In the genomic region with DNA sequence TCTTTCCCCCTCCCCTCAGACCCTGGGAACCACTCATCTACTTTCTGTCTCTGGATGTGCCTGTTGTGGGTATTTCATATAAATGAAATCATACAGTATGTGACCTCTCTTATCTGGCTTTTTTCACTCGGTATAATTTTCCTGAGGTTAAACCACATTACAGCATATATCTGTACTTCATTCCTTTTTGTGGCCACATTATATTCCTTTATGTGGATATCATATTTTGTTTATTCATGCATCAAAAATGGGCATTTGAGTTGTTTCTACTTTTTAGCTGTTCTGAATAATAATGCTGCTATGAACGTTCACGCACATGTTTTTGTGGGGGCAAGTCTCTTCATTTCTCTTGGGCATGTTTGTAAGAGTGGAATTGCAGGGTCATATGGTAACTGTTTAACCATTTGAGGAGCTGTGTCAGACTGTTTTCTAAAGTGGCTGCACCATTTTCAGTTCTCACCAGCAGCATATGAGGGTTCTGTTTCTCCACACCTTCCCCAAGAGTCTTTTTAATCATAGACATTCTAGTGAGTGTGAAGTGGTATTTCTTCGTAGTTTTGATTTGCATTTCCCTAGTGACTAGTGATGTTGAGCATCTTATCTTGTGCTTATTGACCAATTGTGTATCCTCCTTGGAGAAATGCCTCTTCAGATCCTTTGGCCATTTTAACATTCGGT, we compare ENCODE assay signal across 21 cellular contexts. TPM values are rescaled to one million over a fixed set of nuclear protein-coding genes. Genes with fewer than 3 reads are reported as not detected.
DNase-seq lines count a peak whose midpoint lies in the region; ATAC-seq, FAIRE-seq and TF ChIP-seq lines count a peak whose summit lies in the region.
"Had no signal": no experiment of that assay in that cellular context is flagged by ENCODE, and none has a peak within 500 bp of the region (broad histone marks: within the 10 kb centered on the region; RNA-seq: fewer than 3 reads in every experiment).

No MANE protein-coding gene starts in this region.

- TF ChIP-seq POLR2A in GM12891 (IDR thresholded peaks at IDR 0.05; ENCODE audit: low read depth, low read length): no peak

- H3K9me2 ChIP-seq in SU-DHL-6 (replicated peaks; ENCODE audit: insufficient read depth, low read length): no peaks in the 10 kb centered on the region

- H3K4me3 ChIP-seq in SU-DHL-6 (ENCODE audit: insufficient read depth, low read length, poor library complexity, severe bottlenecking) (no peak overlapping the region), Caco-2 (ENCODE audit: low read depth, low read length) (no peak overlapping the region)
- H3K4me3 ChIP-seq: lung, thyroid gland had no signal

- BruUV-seq in Caco-2 (replicated peaks; lab: Mats Ljungman, UMichigan): no TSS peak

- FAIRE-seq in GM12891 (lab: Jason Lieb, UNC): peak; percentile 45
- FAIRE-seq: frontal cortex had no signal

- H4K20me1 ChIP-seq in SU-DHL-6 (ENCODE audit: low read depth, low read length): no peaks in the 10 kb centered on the region

- no peaks in the 10 kb centered on the region for H3K4me1 ChIP-seq in Caco-2

- H3F3A ChIP-seq in SU-DHL-6 (ENCODE audit: insufficient read depth): peaks cover 14% of the 10 kb centered on the region; the same call in 1 of the 2 replicates

- H3K9me3 ChIP-seq in SU-DHL-6 (ENCODE audit: insufficient read depth, low read length) (no peaks in the 10 kb centered on the region), Caco-2 (no peaks in the 10 kb centered on the region)
- H3K9me3 ChIP-seq: thyroid gland had no signal

- H3K4me3 Mint-ChIP-seq in Caco-2 (ENCODE audit: unreplicated experiment): no peak overlapping the region

- H3K27me3 ChIP-seq in SU-DHL-6 (ENCODE audit: low read length) (no peaks in the 10 kb centered on the region), Caco-2 (replicated peaks; ENCODE audit: control insufficient read depth, insufficient read depth, low read length) (no peaks in the 10 kb centered on the region)
- H3K27me3 ChIP-seq: thyroid gland had no signal

- no peak overlapping the region for H3K9ac ChIP-seq in SU-DHL-6 (ENCODE audit: low read length)

- no peaks in the 10 kb centered on the region for H3K36me3 ChIP-seq in SU-DHL-6 (ENCODE audit: low read length)
- no peaks in the 10 kb centered on the region for H3K36me3 ChIP-seq in Caco-2 (ENCODE audit: control insufficient read depth, insufficient read depth, low read length)
- H3K36me3 ChIP-seq: thyroid gland had no signal

- no peak overlapping the region for H3K27ac Mint-ChIP-seq in Caco-2 (ENCODE audit: unreplicated experiment)

- no peaks in the 10 kb centered on the region for H3K27me3 Mint-ChIP-seq in Caco-2 (ENCODE audit: insufficient read depth, unreplicated experiment)

- ATAC-seq in GM19025 (IDR thresholded peaks at IDR 0.05; ENCODE audit: low read depth, unreplicated experiment) (peak; percentile 35), HG02938 (IDR thresholded peaks at IDR 0.05; ENCODE audit: unreplicated experiment) (peak; percentile 53), HG02623 (IDR thresholded peaks at IDR 0.05; ENCODE audit: unreplicated experiment) (no peak)

- peak overlapping the region; percentile 54 for H3K27ac ChIP-seq in SU-DHL-6 (ENCODE audit: low read depth, low read length)
- H3K27ac ChIP-seq: RWPE1, thyroid gland had no signal

- TF ChIP-seq CTCF in SU-DHL-6 (IDR thresholded peaks at IDR 0.05; ENCODE audit: insufficient read depth, low read length, poor library complexity, severe bottlenecking): no peak
- no peak for TF ChIP-seq CTCF in Caco-2 (IDR thresholded peaks at IDR 0.05; ENCODE audit: insufficient read depth in 1 of 2, low read depth in 1 of 2, low read length in 1 of 2, severe bottlenecking in 1 of 2, unreplicated experiment in 1 of 2)

- no peaks in the 10 kb centered on the region for H3K36me3 Mint-ChIP-seq in Caco-2 (ENCODE audit: insufficient read depth, unreplicated experiment)

- POLR2A ChIA-PET in Caco-2 (lab: Charles Lee): no interaction called here

- H3K4me1 Mint-ChIP-seq in Caco-2 (ENCODE audit: low read depth, unreplicated experiment): peaks cover 16% of the 10 kb centered on the region

- intact Hi-C loops in Caco-2 (cut with micrococcal nuclease; ENCODE audit: unreplicated experiment): no loop called here

- peaks cover 87% of the 10 kb centered on the region for H3K79me2 ChIP-seq in SU-DHL-6 (ENCODE audit: insufficient read depth, low read length)

- CTCF ChIA-PET in Caco-2 (lab: Charles Lee): no interaction called here

- DNase-seq in GM12891 (ENCODE audit: insufficient read length, low spot score) (no peak), Caco-2 (no peak), cerebellum (ENCODE audit: low spot score) (no peak), cerebellar nuclear complex (lab: John Stamatoyannopoulos, UW) (no peak)
- DNase-seq: activated naive CD4-positive, alpha-beta T cell treated with anti-CD3 and anti-CD28 coated beads, Interleukin-2, amount 50 U/mL, for 16 hours; activated T-cell treated with anti-CD3 and anti-CD28 coated beads for 4 hours; AML-193; Kasumi-1; NCI-H1694; NCI-H524 treated with DMSO at 0.1 percent for 48 hours; T-helper 1 cell; thyroid gland had no signal

- H2AFZ ChIP-seq in SU-DHL-6 (ENCODE audit: low read depth, low read length, severe bottlenecking): no peak overlapping the region

- no peaks in the 10 kb centered on the region for H3K9me3 Mint-ChIP-seq in Caco-2 (ENCODE audit: unreplicated experiment)

- H3K4me2 ChIP-seq in SU-DHL-6 (ENCODE audit: low read depth, low read length, poor library complexity, severe bottlenecking): peak overlapping the region; percentile 12

TF ChIP-seq in GM12891, 5 proteins besides CTCF, POLR2A, EP300 and RAD21:
- TF ChIP-seq SPI1 (IDR thresholded peaks at IDR 0.05; ENCODE audit: low read depth, low read length) (peak; percentile 58), POLR2AphosphoS5 (IDR thresholded peaks at IDR 0.05; ENCODE audit: low read depth, low read length) (no peak)

RNA-seq across cellular contexts. Expression of a gene that starts 3.8 kb away (rescaled TPM):
- polyA plus RNA-seq in GM12891 (2012; ENCODE audit: low read depth, missing spikeins): 19.0 TPM
- 8.7 and 9.3 TPM in 2 replicates for total RNA-seq in Caco-2 (2022)
- total RNA-seq in cerebellum: 20.8 TPM

RNA-seq across cellular contexts. Expression of a gene that starts 15.3 kb away (rescaled TPM):
- polyA plus RNA-seq in GM12891 (2012; ENCODE audit: low read depth, missing spikeins): 107 TPM
- not detected in 2 replicates for total RNA-seq in Caco-2 (2022)
- not detected for total RNA-seq in cerebellum
- total RNA-seq: renal cortical epithelial cell had no signal
- polyA plus RNA-seq: neural cell had no signal

RNA-seq across cellular contexts. Expression of a gene that starts 38.5 kb away (rescaled TPM):
- polyA plus RNA-seq in GM12891 (2012; ENCODE audit: low read depth, missing spikeins): 8.8 TPM
- 6.8 and 13.0 TPM in 2 replicates for total RNA-seq in Caco-2 (2022)
- total RNA-seq in cerebellum: 11.3 TPM
